In the genomic region with DNA sequence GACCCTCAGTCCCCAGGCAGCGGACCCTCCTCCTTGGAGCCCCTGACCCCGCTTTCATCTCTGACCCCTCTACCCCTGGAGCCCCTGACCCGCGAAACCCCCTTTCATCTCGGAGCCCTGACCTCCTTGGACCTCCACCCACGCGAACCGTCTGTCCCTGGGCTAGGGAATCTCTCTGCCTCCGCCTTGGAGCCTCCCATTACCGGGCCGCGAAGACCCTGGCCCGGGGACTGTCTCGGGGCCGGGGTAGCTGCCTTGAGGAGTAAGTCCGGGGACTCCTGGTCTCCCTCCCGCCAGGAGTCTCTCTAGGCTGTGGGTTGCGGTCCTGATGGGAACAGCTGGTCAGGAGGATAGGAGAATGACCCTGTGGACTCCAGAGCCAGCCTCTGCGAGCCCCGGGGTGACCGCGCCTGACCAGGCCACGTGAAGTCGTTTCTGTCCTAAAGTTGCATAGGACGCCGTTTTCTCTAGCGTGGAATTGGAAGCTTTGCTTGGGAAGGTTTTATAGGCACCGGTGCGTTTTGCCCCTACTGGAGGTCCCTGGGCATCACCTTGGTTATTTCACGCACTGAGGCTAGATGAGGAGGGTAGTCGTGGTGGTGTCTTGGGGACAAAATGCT, we compare ENCODE assay signal across 7 cellular contexts.
A peak's percentile ranks its signal among the peaks of the same experiment; 100 is the strongest.
DNase-seq lines count a peak whose midpoint lies in the region; ATAC-seq and TF ChIP-seq lines count a peak whose summit lies in the region.

No MANE protein-coding gene starts in this region.

- ATAC-seq in GM18511 (IDR thresholded peaks at IDR 0.05; ENCODE audit: unreplicated experiment): no peak

- no peak overlapping the region for H3K27ac Mint-ChIP-seq in nephron progenitor cell

- peaks cover 16% of the 10 kb centered on the region for H3K27me3 ChIP-seq in NT2/D1 (ENCODE audit: insufficient read depth, insufficient read length)
- H3K27me3 ChIP-seq in effector memory CD4-positive, alpha-beta T cell (replicated peaks; ENCODE audit: control insufficient read depth, insufficient read depth, low read length, poor library complexity, severe bottlenecking): no peaks in the 10 kb centered on the region

- H3K36me3 Mint-ChIP-seq in nephron progenitor cell (ENCODE audit: low read depth): no peaks in the 10 kb centered on the region

- no peaks in the 10 kb centered on the region for H3K9me3 Mint-ChIP-seq in nephron progenitor cell

- H3K9me3 ChIP-seq in NT2/D1 (ENCODE audit: insufficient read depth, low read length): no peaks in the 10 kb centered on the region
- H3K9me3 ChIP-seq in effector memory CD4-positive, alpha-beta T cell (ENCODE audit: control insufficient read depth, low read length): no peaks in the 10 kb centered on the region

- H3K9ac ChIP-seq in NT2/D1 (ENCODE audit: insufficient read length, low read depth): peak overlapping the region; percentile 73

- H3K4me3 ChIP-seq in NT2/D1 (ENCODE audit: insufficient read length, low read depth): peak overlapping the region; percentile 62
- H3K4me3 ChIP-seq in effector memory CD4-positive, alpha-beta T cell (ENCODE audit: insufficient read depth, low read depth, low read length, poor library complexity, severe bottlenecking): peak overlapping the region; percentile 73

- H3K4me1 Mint-ChIP-seq in nephron progenitor cell: peaks cover 42% of the 10 kb centered on the region

- DNase-seq in NT2/D1 (ENCODE audit: low read depth, low spot score): no peak
- no peak for DNase-seq in effector memory CD4-positive, alpha-beta T cell
- DNase-seq in nephron progenitor cell: peak; percentile 35
- DNase-seq in stimulated activated naive CD4-positive, alpha-beta T cell treated with Interleukin-2 at 50 U/mL for 16 hours (lab: John Stamatoyannopoulos, UW): no peak
- DNase-seq in activated CD4-positive, alpha-beta T cell treated with anti-CD3 and anti-CD28 coated beads for 48 hours: no peak

- no peaks in the 10 kb centered on the region for H3K36me3 ChIP-seq in NT2/D1 (ENCODE audit: insufficient read depth, insufficient read length, low read length)
- no peaks in the 10 kb centered on the region for H3K36me3 ChIP-seq in effector memory CD4-positive, alpha-beta T cell (ENCODE audit: control insufficient read depth, insufficient read depth, low read length)

- peaks cover 21% of the 10 kb centered on the region for H3K4me1 ChIP-seq in NT2/D1 (ENCODE audit: insufficient read depth, insufficient read length)
- peaks cover 37% of the 10 kb centered on the region for H3K4me1 ChIP-seq in effector memory CD4-positive, alpha-beta T cell (ENCODE audit: control insufficient read depth, insufficient read depth, low read length, poor library complexity, severe bottlenecking)

- peak; percentile 44 for TF ChIP-seq CTCF in GM12874 (IDR thresholded peaks at IDR 0.05; ENCODE audit: insufficient read depth, low read depth, low read length)
- TF ChIP-seq CTCF in nephron progenitor cell (IDR thresholded peaks at IDR 0.05): peak; percentile 16

- H3K27ac ChIP-seq in effector memory CD4-positive, alpha-beta T cell (ENCODE audit: insufficient read depth, low read length, poor library complexity, severe bottlenecking): peak overlapping the region; percentile 49

- peak overlapping the region; percentile 95 for H3K4me3 Mint-ChIP-seq in nephron progenitor cell

- peaks cover 27% of the 10 kb centered on the region for H3K27me3 Mint-ChIP-seq in nephron progenitor cell (ENCODE audit: low read depth, poor library complexity)
